In genomic region chr6:157236040-157236725, GRCh38 we compare ENCODE assay signal across 8 cellular contexts.
DNase-seq lines count a peak whose midpoint lies in the region; ATAC-seq and TF ChIP-seq lines count a peak whose summit lies in the region.

No MANE protein-coding gene starts in this region.

- TF ChIP-seq POLR2A in prostate gland (IDR thresholded peaks at IDR 0.05), result no peak

- peak overlapping the region; percentile 83 for H3K4me3 Mint-ChIP-seq in activated CD8-positive, alpha-beta T cell treated with anti-CD3 and anti-CD28 coated beads for 36 hours
- no peak overlapping the region for H3K4me3 Mint-ChIP-seq in glutamatergic neuron (ENCODE audit: unreplicated experiment)

- TF ChIP-seq CTCF in activated CD8-positive, alpha-beta T cell treated with anti-CD3 and anti-CD28 coated beads for 36 hours (IDR thresholded peaks at IDR 0.05), result no peak
- TF ChIP-seq CTCF in glutamatergic neuron (IDR thresholded peaks at IDR 0.05; ENCODE audit: partially characterized antibody, unreplicated experiment) (no peak), prostate gland (IDR thresholded peaks at IDR 0.05) (no peak)

- peak; percentile 18 for DNase-seq in activated CD8-positive, alpha-beta T cell treated with anti-CD3 and anti-CD28 coated beads for 36 hours
- DNase-seq in glutamatergic neuron, result peak; percentile 39
- no peak for DNase-seq in prostate gland (ENCODE audit: low spot score)
- DNase-seq in Ammon's horn (ENCODE audit: low spot score), result no peak
- DNase-seq in CD1c-positive myeloid dendritic cell (ENCODE audit: extremely low spot score), result no peak
- no peak for DNase-seq in NCI-H1417 treated with DMSO at 0.1 percent for 48 hours (lab: John Stamatoyannopoulos, UW)

- no peaks in the 10 kb centered on the region for H3K27me3 ChIP-seq in prostate gland (replicated peaks; ENCODE audit: insufficient read depth)

- no peaks in the 10 kb centered on the region for H3K36me3 ChIP-seq in prostate gland

- intact Hi-C loops in activated CD8-positive, alpha-beta T cell treated with anti-CD3 and anti-CD28 coated beads for 36 hours (cut with micrococcal nuclease), result no loop called here
- intact Hi-C loops in prostate gland (cut with DNase I), result no loop called here

- peaks cover 3% of the 10 kb centered on the region for H3K4me1 ChIP-seq in prostate gland (replicated peaks)

- peaks cover 39% of the 10 kb centered on the region for H3K27me3 Mint-ChIP-seq in activated CD8-positive, alpha-beta T cell treated with anti-CD3 and anti-CD28 coated beads for 36 hours
- peaks cover 22% of the 10 kb centered on the region for H3K27me3 Mint-ChIP-seq in glutamatergic neuron (ENCODE audit: unreplicated experiment)

- H3K4me1 Mint-ChIP-seq in activated CD8-positive, alpha-beta T cell treated with anti-CD3 and anti-CD28 coated beads for 36 hours (ENCODE audit: low read depth), result peaks cover 11% of the 10 kb centered on the region
- peaks cover 22% of the 10 kb centered on the region for H3K4me1 Mint-ChIP-seq in glutamatergic neuron (ENCODE audit: low read depth, unreplicated experiment)

- peak; percentile 32 for ATAC-seq in GM18867 (IDR thresholded peaks at IDR 0.05; ENCODE audit: unreplicated experiment)
- peak; percentile 42 for ATAC-seq in activated CD8-positive, alpha-beta T cell treated with anti-CD3 and anti-CD28 coated beads for 36 hours
- ATAC-seq in HG02938 (IDR thresholded peaks at IDR 0.05; ENCODE audit: unreplicated experiment), result no peak

- no peaks in the 10 kb centered on the region for H3K9me3 Mint-ChIP-seq in activated CD8-positive, alpha-beta T cell treated with anti-CD3 and anti-CD28 coated beads for 36 hours
- peaks cover 14% of the 10 kb centered on the region for H3K9me3 Mint-ChIP-seq in glutamatergic neuron (ENCODE audit: unreplicated experiment)

- WGBS in prostate gland, result 2% methylated on average over 38 of the region's 76 CpGs

- peak overlapping the region; percentile 51 to 68 for H3K27ac ChIP-seq in prostate gland

- H3K27ac Mint-ChIP-seq in activated CD8-positive, alpha-beta T cell treated with anti-CD3 and anti-CD28 coated beads for 36 hours, result no peak overlapping the region
- H3K27ac Mint-ChIP-seq in glutamatergic neuron (ENCODE audit: unreplicated experiment), result no peak overlapping the region

- peak overlapping the region; percentile 37 to 49 for H3K4me3 ChIP-seq in prostate gland

- POLR2A ChIA-PET in activated CD8-positive, alpha-beta T cell treated with anti-CD3 and anti-CD28 coated beads for 36 hours (lab: Charles Lee), result interaction anchor here (0.7 to 1.2 kb wide), 4 partner anchors 13 to 1035 kb away, joined by 3 to 5 read pairs (median 3); no protein-coding TSS in a partner anchor

- CTCF ChIA-PET in activated CD8-positive, alpha-beta T cell treated with anti-CD3 and anti-CD28 coated beads for 36 hours (lab: Charles Lee), result interaction anchor here (0.7 to 2.7 kb wide), 27 partner anchors 9 to 344 kb away, joined by 3 to 20 read pairs (median 4); partner anchors contain the start of gene TMEM242

- H3K9me3 ChIP-seq in prostate gland, result no peaks in the 10 kb centered on the region

- peaks cover 1% of the 10 kb centered on the region for H3K36me3 Mint-ChIP-seq in activated CD8-positive, alpha-beta T cell treated with anti-CD3 and anti-CD28 coated beads for 36 hours (ENCODE audit: low read depth)
- H3K36me3 Mint-ChIP-seq in glutamatergic neuron (ENCODE audit: unreplicated experiment), result peaks cover 7% of the 10 kb centered on the region

Comparison
In these comparisons a context has a peak if more than half of its experiments do, and no peak if none do; other contexts are left out.
1. DNase-seq: peak in activated CD8-positive, alpha-beta T cell treated with anti-CD3 and anti-CD28 coated beads for 36 hours (single experiment) and glutamatergic neuron (single experiment); none in prostate gland (single experiment), Ammon's horn (single experiment), CD1c-positive myeloid dendritic cell (single experiment) and NCI-H1417 treated with DMSO at 0.1 percent for 48 hours (single experiment).